Comparison of ENCODE assay signal across 25 cellular contexts in the genomic region with DNA sequence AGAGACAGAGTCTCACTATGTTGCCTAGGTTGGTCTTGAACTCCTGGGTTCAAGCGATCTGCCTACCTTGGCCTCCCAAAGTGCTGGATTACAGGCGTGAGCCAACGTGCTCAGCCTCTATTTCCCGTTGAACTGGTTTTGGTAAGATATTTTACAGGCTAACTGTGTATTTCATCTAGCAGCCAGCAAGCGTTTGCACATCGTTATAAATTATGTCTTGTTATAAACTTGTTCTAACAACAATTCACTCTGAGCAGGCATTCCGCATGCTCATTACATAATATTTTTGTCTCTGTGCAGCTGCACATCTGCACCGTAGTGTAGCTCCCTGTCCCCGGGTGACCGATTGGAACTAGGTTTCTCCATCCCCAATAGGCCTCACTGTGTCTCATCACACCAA. TPM values are rescaled to one million over a fixed set of nuclear protein-coding genes. Genes with fewer than 3 reads are reported as not detected.
A peak's percentile ranks its signal among the peaks of the same experiment; 100 is the strongest.
DNase-seq lines count a peak whose midpoint lies in the region; ATAC-seq and TF ChIP-seq lines count a peak whose summit lies in the region.
"Had no signal": no experiment of that assay in that cellular context is flagged by ENCODE, and none has a peak within 500 bp of the region (broad histone marks: within the 10 kb centered on the region; RNA-seq: fewer than 3 reads in every experiment).

No MANE protein-coding gene starts in this region.

- in situ Hi-C loops in GM13977 (cut with MboI; ENCODE audit: low pct_unique_long_range_greater_than_20kb, low sequenced_read_pairs, unreplicated experiment): loop anchor here (10.0 kb wide), 1 partner anchor 187 kb away; no protein-coding TSS in a partner anchor

- no peak for TF ChIP-seq POLR2A in adrenal gland (IDR thresholded peaks at IDR 0.05)

- DNase-seq in adrenal gland (no peak), foreskin keratinocyte (peak; percentile 31 to 32), NOMO-1 (lab: John Stamatoyannopoulos, UW; ENCODE audit: unreplicated experiment in 2 of 2) (no peak), NOMO-1 treated with DMSO at 0.1 percent for 48 hours (lab: John Stamatoyannopoulos, UW; ENCODE audit: unreplicated experiment) (no peak), GM13977 (ENCODE audit: low spot score) (no peak), GF-D8 (lab: John Stamatoyannopoulos, UW) (no peak)
- DNase-seq: C1 segment of cervical spinal cord; CD4-positive, alpha-beta memory T cell; COR-L47; DMS79 treated with DMSO at 0.1 percent for 48 hours; H9; KBM-7; MG63; NCI-H2029; NCI-H446; NCI-H524 treated with DMSO at 0.1 percent for 48 hours; NCI-H774; NK-92 treated with Interleukin-12 subunit alpha and Interleukin-12 subunit beta, amount 100 ng/mL, for 24 hours; RPMI8226; SHP77 had no signal

- H3K4me3 ChIP-seq in adrenal gland (no peak overlapping the region), rectal smooth muscle tissue (ENCODE audit: low read length) (no peak overlapping the region)
- H3K4me3 ChIP-seq: GM23338, MG63 had no signal

- H3K9ac ChIP-seq in rectal smooth muscle tissue (ENCODE audit: low read length): no peak overlapping the region

- H3K36me3 ChIP-seq in adrenal gland (replicated peaks in 1 of 2) (no peaks in the 10 kb centered on the region), rectal smooth muscle tissue (ENCODE audit: control insufficient read depth, insufficient read depth, low read length) (no peaks in the 10 kb centered on the region)
- H3K36me3 ChIP-seq: MG63 had no signal

- 87 to 89% (median 88%) methylated on average over 10 of the region's 10 CpGs for WGBS in adrenal gland, 4 donors

- TF ChIP-seq CTCF in adrenal gland (IDR thresholded peaks at IDR 0.05): no peak
- no peak for TF ChIP-seq CTCF in foreskin keratinocyte (conservative IDR thresholded peaks at IDR 0.05)
- TF ChIP-seq CTCF in GM13977 (IDR thresholded peaks at IDR 0.05; ENCODE audit: extremely low read depth, insufficient read depth, missing control alignments): no peak

- H3K27me3 ChIP-seq in adrenal gland (no peaks in the 10 kb centered on the region), foreskin keratinocyte (peaks cover 43% of the 10 kb centered on the region), rectal smooth muscle tissue (ENCODE audit: control insufficient read depth, insufficient read depth, low read length) (no peaks in the 10 kb centered on the region)

- H3K9me3 ChIP-seq in adrenal gland (replicated peaks in 1 of 3): no peaks in the 10 kb centered on the region
- H3K9me3 ChIP-seq: MG63 had no signal

- H3K27ac ChIP-seq in adrenal gland: peak overlapping the region in 3 of 5 donors; percentile 29 to 54 (median 42)
- H3K27ac ChIP-seq in foreskin keratinocyte: no peak overlapping the region
- H3K27ac ChIP-seq in rectal smooth muscle tissue (ENCODE audit: low read depth, low read length): peak overlapping the region; percentile 84

- no peak for ATAC-seq in foreskin keratinocyte
- ATAC-seq: GM23338 had no signal

- peaks cover 10 to 14% of the 10 kb centered on the region in 2 donors for H3K4me1 ChIP-seq in adrenal gland (replicated peaks in 1 of 2)
- no peaks in the 10 kb centered on the region for H3K4me1 ChIP-seq in foreskin keratinocyte
- peaks cover 18% of the 10 kb centered on the region for H3K4me1 ChIP-seq in rectal smooth muscle tissue (ENCODE audit: control insufficient read depth, insufficient read depth, low read length)

- intact Hi-C loops in adrenal gland (cut with DNase I): no loop called here

RNA-seq across cellular contexts. Expression of a gene that starts 47.9 kb away (rescaled TPM):
- total RNA-seq in adrenal gland (100 to 1,000 TPM; 142 to 484 (median 209) TPM), foreskin keratinocyte (18.1 and 19.7 TPM in 2 replicates)
- polyA plus RNA-seq in adrenal gland (100 to 1,000 TPM in 1 of 3 donors, 10 to 100 TPM in 2; 49.7 to 207 (median 67.2) TPM), foreskin keratinocyte (23.2 and 26.2 TPM in 2 replicates)

RNA-seq across cellular contexts. Expression of a gene that starts 48.2 kb away (rescaled TPM):
- 100 to 1,000 TPM in 5 of 8 donors, 10 to 100 TPM in 3; 57.3 to 332 (median 150) TPM for total RNA-seq in adrenal gland
- polyA plus RNA-seq in adrenal gland: 100 to 1,000 TPM in 2 of 3 donors, 1 to 10 TPM in 1; 7.9 to 161 (median 136) TPM
- 57.5 and 62.6 TPM in 2 replicates for total RNA-seq in foreskin keratinocyte
- polyA plus RNA-seq in foreskin keratinocyte: 82.2 TPM in 2 replicates

RNA-seq across cellular contexts. Expression of a gene that starts 57.9 kb away (rescaled TPM):
- total RNA-seq in adrenal gland: 10 to 100 TPM in 1 of 8 donors, 1 to 10 TPM in 7; 1.9 to 12.4 (median 5.7) TPM
- polyA plus RNA-seq in adrenal gland: 1 to 10 TPM; 1.0 to 2.2 (median 1.2) TPM
- total RNA-seq in foreskin keratinocyte: not detected in 2 replicates
- polyA plus RNA-seq in foreskin keratinocyte: not detected in 2 replicates
- total RNA-seq: A673, GM23338, H9, LHCN-M2, SK-MEL-5 had no signal
- polyA plus RNA-seq: GM23338 had no signal

Comparison
In these comparisons a context has a peak if more than half of its experiments do, and no peak if none do; other contexts are left out.
1. DNase-seq: peak in foreskin keratinocyte (2 of 2); none in adrenal gland (0 of 7), NOMO-1 (0 of 2), NOMO-1 treated with DMSO at 0.1 percent for 48 hours (single experiment), GM13977 (single experiment) and GF-D8 (single experiment).